ENCODE assay signal across 20 cellular contexts in the genomic region with DNA sequence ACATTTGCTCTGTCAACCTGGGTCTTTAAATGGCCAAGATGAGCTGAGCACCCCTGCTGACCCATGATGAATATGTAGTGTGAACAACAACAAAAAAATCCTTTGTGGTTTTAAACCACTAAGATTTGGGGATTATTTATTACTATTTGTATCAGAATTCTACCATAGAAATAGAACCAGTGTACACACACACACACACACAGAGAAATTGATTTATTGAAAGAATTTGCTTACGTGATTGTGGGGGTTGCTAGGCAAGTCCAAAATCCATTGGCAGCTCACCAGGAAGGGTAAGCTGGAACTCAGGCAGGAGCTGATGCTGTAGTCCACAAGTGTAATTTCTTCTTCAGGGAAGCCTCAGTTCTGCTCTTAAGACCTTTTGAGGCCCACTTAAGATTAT.
"Had no signal": no experiment of that assay in that cellular context is flagged by ENCODE, and none has a peak within 500 bp of the region (broad histone marks: within the 10 kb centered on the region; RNA-seq: fewer than 3 reads in every experiment).

No MANE protein-coding gene starts in this region.

- H3K27ac ChIP-seq: epithelial cell of prostate, foreskin keratinocyte, left ventricle myocardium inferior, thoracic aorta, upper lobe of left lung had no signal

- H3K36me3 ChIP-seq: left ventricle myocardium inferior, thoracic aorta, upper lobe of left lung had no signal

- H3K4me1 ChIP-seq: foreskin keratinocyte, left ventricle myocardium inferior, upper lobe of left lung had no signal

- H3K4me1 Mint-ChIP-seq: natural killer cell, T-helper 17 cell had no signal

- H3K27ac Mint-ChIP-seq: activated T-cell treated with anti-CD3 and anti-CD28 coated beads, Interleukin-2, amount 50 U/mL, for 72 hours; natural killer cell; T-helper 17 cell had no signal

- DNase-seq: activated CD4-positive, alpha-beta T cell treated with anti-CD3 and anti-CD28 coated beads for 4 hours; activated CD4-positive, alpha-beta T cell treated with anti-CD3 and anti-CD28 coated beads, Interleukin-2, amount 50 U/mL, for 48 hours; activated CD4-positive, CD25-positive, alpha-beta regulatory T cell; activated effector memory CD4-positive, alpha-beta T cell treated with Interleukin-2 at 50 U/mL for 16 hours; activated naive CD4-positive, alpha-beta T cell treated with anti-CD3 and anti-CD28 coated beads, Interleukin-2, amount 50 U/mL, for 16 hours; activated T-cell treated with anti-CD3 and anti-CD28 coated beads, Interleukin-2, amount 50 U/mL, for 72 hours; aorta; cerebellar nuclear complex; left ventricle myocardium inferior; natural killer cell; retina; stimulated activated CD4-positive, alpha-beta T cell treated with anti-CD3 and anti-CD28 coated beads, Interleukin-4, amount 100 ng/mL, for 24 hours; stimulated activated naive CD4-positive, alpha-beta T cell treated with Interleukin-2 at 50 U/mL for 16 hours; SW 1271; T-helper 17 cell; upper lobe of left lung had no signal

- H3K9me3 ChIP-seq: left ventricle myocardium inferior, thoracic aorta, upper lobe of left lung had no signal

- FAIRE-seq: bronchial epithelial cell had no signal

- H3K4me3 ChIP-seq: left ventricle myocardium inferior, thoracic aorta, upper lobe of left lung had no signal

- H3K36me3 Mint-ChIP-seq: natural killer cell had no signal

- H3K4me3 Mint-ChIP-seq: activated T-cell treated with anti-CD3 and anti-CD28 coated beads, Interleukin-2, amount 50 U/mL, for 72 hours; natural killer cell; T-helper 17 cell had no signal

- H3K9me3 Mint-ChIP-seq: activated T-cell treated with anti-CD3 and anti-CD28 coated beads, Interleukin-2, amount 50 U/mL, for 72 hours had no signal

- H3K27me3 ChIP-seq: foreskin keratinocyte, upper lobe of left lung had no signal
